Comparison of ENCODE assay signal across 10 cellular contexts in genomic region chr1:201552941-201553341, GRCh38. TPM values are rescaled to one million over a fixed set of nuclear protein-coding genes. Genes with fewer than 3 reads are reported as not detected.
DNase-seq lines count a peak whose midpoint lies in the region; ATAC-seq, FAIRE-seq and TF ChIP-seq lines count a peak whose summit lies in the region.
"Had no signal": no experiment of that assay in that cellular context is flagged by ENCODE, and none has a peak within 500 bp of the region (broad histone marks: within the 10 kb centered on the region; RNA-seq: fewer than 3 reads in every experiment).

No MANE protein-coding gene starts in this region.

- no peaks in the 10 kb centered on the region for H3K79me2 ChIP-seq in K562 (ENCODE audit: control insufficient read depth, insufficient read depth, low read length)

- H3K18ac ChIP-seq in mesenchymal stem cell (ENCODE audit: low read depth in 1 of 2, low read length in 2 of 2): peak overlapping the region; percentile 19 to 32

- peak overlapping the region; percentile 54 for H2BK15ac ChIP-seq in mesenchymal stem cell (ENCODE audit: low read depth, poor library complexity, severe bottlenecking)

- peak overlapping the region; percentile 71 for H4K8ac ChIP-seq in mesenchymal stem cell (ENCODE audit: low read length)

- H3K36me3 ChIP-seq in K562 (ENCODE audit: control insufficient read depth, insufficient read depth, low read length) (no peaks in the 10 kb centered on the region), mesenchymal stem cell (ENCODE audit: control insufficient read depth in 1 of 2, insufficient read depth in 2 of 2, low read depth in 1 of 2, low read length in 2 of 2) (peaks cover 0 to 6% of the 10 kb centered on the region in 2 experiments), thoracic aorta (no peaks in the 10 kb centered on the region)
- H3K36me3 ChIP-seq: neutrophil had no signal

- no peaks in the 10 kb centered on the region for H3K9me1 ChIP-seq in K562 (ENCODE audit: control insufficient read depth, insufficient read depth, low read length)

- H3K27me3 ChIP-seq in K562 (ENCODE audit: control insufficient read depth in 2 of 2, insufficient read depth in 2 of 2, low read length in 2 of 2): peaks cover 0 to 3% of the 10 kb centered on the region in 2 experiments; a peak in 1 of 5 replicates
- no peaks in the 10 kb centered on the region for H3K27me3 ChIP-seq in mesenchymal stem cell (ENCODE audit: control insufficient read depth in 1 of 2, insufficient read depth in 1 of 2, low read length in 2 of 2)
- no peaks in the 10 kb centered on the region for H3K27me3 ChIP-seq in thoracic aorta (replicated peaks; ENCODE audit: insufficient read depth)
- H3K27me3 ChIP-seq: neutrophil had no signal

- H3K4me1 ChIP-seq in K562 (replicated peaks in 1 of 2; ENCODE audit: control insufficient read depth in 2 of 2, insufficient read depth in 2 of 2, low read length in 2 of 2) (peaks cover 5 to 47% of the 10 kb centered on the region in 2 experiments; a peak in 4 of 5 replicates), mesenchymal stem cell (ENCODE audit: control insufficient read depth, insufficient read depth, low read depth, low read length) (peaks cover 25% of the 10 kb centered on the region), thoracic aorta (ENCODE audit: control insufficient read depth in 1 of 2, low read depth in 2 of 2) (peaks cover 27 to 37% of the 10 kb centered on the region in 2 donors)

- POLR2A ChIA-PET in K562 (lab: Yijun Ruan, JAX): interaction anchor here (1.1 to 1.3 kb wide), 2 partner anchors 9 to 154 kb away, joined by 3 read pairs; no protein-coding TSS in a partner anchor

- DNase-seq in M059J (ENCODE audit: low read depth) (peak; percentile 90), K562 (ENCODE audit: extremely low read depth in 1 of 4, low spot score in 3 of 4) (no peak), mesenchymal stem cell (peak; percentile 74), thoracic aorta (ENCODE audit: low spot score) (no peak), OCI-M2 (lab: John Stamatoyannopoulos, UW; ENCODE audit: unreplicated experiment) (no peak)
- no peak for DNase-seq in effector memory CD8-positive, alpha-beta T cell
- DNase-seq in stimulated activated CD4-positive, alpha-beta T cell treated with anti-CD3 and anti-CD28 coated beads, Interleukin-4, amount 100 ng/mL, for 1 hour: no peak
- DNase-seq: activated CD4-positive, alpha-beta T cell treated with anti-CD3 and anti-CD28 coated beads, Interleukin-2, amount 50 U/mL, for 4 hours had no signal

- H2AFZ ChIP-seq in K562 (ENCODE audit: low read depth, low read length) (peak overlapping the region; percentile 66; the same call in 1 of the 2 replicates), mesenchymal stem cell (ENCODE audit: low read depth, low read length) (no peak overlapping the region)

- in situ Hi-C loops in K562 (cut with MboI): no loop called here

- intact Hi-C loops in K562 (cut with micrococcal nuclease): no loop called here

- peak; percentile 15; the same call in 1 of the 3 replicates for ATAC-seq in K562
- ATAC-seq in thoracic aorta (ENCODE audit: insufficient number of reproducible peaks, low FRiP score, low read depth): no peak
- ATAC-seq in effector memory CD8-positive, alpha-beta T cell (replicated peaks): no peak
- ATAC-seq in GM18909 (IDR thresholded peaks at IDR 0.05; ENCODE audit: poor library complexity, unreplicated experiment): no peak

- no peak overlapping the region for H3K23ac ChIP-seq in mesenchymal stem cell (ENCODE audit: low read length in 2 of 2)

- peaks cover 0 to 23% of the 10 kb centered on the region in 2 donors for H3K27me3 Mint-ChIP-seq in effector memory CD8-positive, alpha-beta T cell

- CTCF ChIA-PET in K562 (lab: Yijun Ruan, JAX; ENCODE audit: low intra/inter-chr PET ratio): no interaction called here

- no peak overlapping the region for H3K4me3 ChIP-seq in K562
- H3K4me3 ChIP-seq in mesenchymal stem cell (ENCODE audit: insufficient read depth in 1 of 2, low read depth in 1 of 2, low read length in 2 of 2): no peak overlapping the region
- no peak overlapping the region for H3K4me3 ChIP-seq in thoracic aorta

- H2BK5ac ChIP-seq in mesenchymal stem cell (ENCODE audit: low read depth, low read length, poor library complexity, severe bottlenecking): peak overlapping the region; percentile 32

- no peaks in the 10 kb centered on the region for H3K9me3 ChIP-seq in K562 (replicated peaks; ENCODE audit: control insufficient read depth, insufficient read depth, low read depth, low read length)
- no peaks in the 10 kb centered on the region for H3K9me3 ChIP-seq in mesenchymal stem cell (ENCODE audit: control insufficient read depth, low read length)
- H3K9me3 ChIP-seq in thoracic aorta: no peaks in the 10 kb centered on the region
- H3K9me3 ChIP-seq: neutrophil had no signal

- peaks cover 2% of the 10 kb centered on the region for H3K36me3 Mint-ChIP-seq in effector memory CD8-positive, alpha-beta T cell (ENCODE audit: insufficient read depth)

- FAIRE-seq in K562 (lab: Jason Lieb, UNC): no peak

- no peak for TF ChIP-seq CTCF in K562 (IDR thresholded peaks at IDR 0.05 in 2 of 3, conservative IDR thresholded peaks at IDR 0.05 in 1 of 3; ENCODE audit: insufficient read depth in 2 of 3, low read depth in 1 of 3, low read length in 3 of 3)
- no peak for TF ChIP-seq CTCF in thoracic aorta (IDR thresholded peaks at IDR 0.05)

- no peaks in the 10 kb centered on the region for H3K4me1 Mint-ChIP-seq in effector memory CD8-positive, alpha-beta T cell (ENCODE audit: low read depth in 2 of 2)

- no peak for TF ChIP-seq POLR2A in K562 (conservative IDR thresholded peaks at IDR 0.05)

- peak overlapping the region; percentile 29 to 71 for H2BK12ac ChIP-seq in mesenchymal stem cell (ENCODE audit: low read length in 2 of 2)

- peak overlapping the region; percentile 96 for H2AK5ac ChIP-seq in mesenchymal stem cell (ENCODE audit: low read length, severe bottlenecking)

- H3K4ac ChIP-seq in mesenchymal stem cell (ENCODE audit: low read depth in 1 of 2, low read length in 2 of 2): peak overlapping the region in 1 of 2 experiments; percentile 35

- no peaks in the 10 kb centered on the region for H3K9me3 Mint-ChIP-seq in effector memory CD8-positive, alpha-beta T cell

- peak overlapping the region; percentile 77 for H4K91ac ChIP-seq in mesenchymal stem cell (ENCODE audit: low read length)

- H3K4me2 ChIP-seq in K562 (ENCODE audit: insufficient read depth, low read length) (no peak overlapping the region), mesenchymal stem cell (ENCODE audit: low read length, poor library complexity, severe bottlenecking) (no peak overlapping the region)

- H3K9ac ChIP-seq in K562 (ENCODE audit: insufficient read depth in 1 of 2, low read depth in 2 of 2, low read length in 2 of 2) (no peak overlapping the region), mesenchymal stem cell (ENCODE audit: low read length) (peak overlapping the region; percentile 64)

- BruUV-seq in K562 (replicated peaks; lab: Mats Ljungman, UMichigan): no TSS peak

- 38% methylated on average over 5 of the region's 5 CpGs for WGBS in K562 (ENCODE audit: insufficient coverage, low coverage, missing lambda C conversion rate)
- 75% methylated on average over 5 of the region's 5 CpGs for WGBS in mesenchymal stem cell

- no peak for TF ChIP-seq EP300 in K562 (IDR thresholded peaks at IDR 0.05; ENCODE audit: low read length)

- peak overlapping the region; percentile 54 for H2BK120ac ChIP-seq in mesenchymal stem cell (ENCODE audit: low read depth, low read length)

- H3K14ac ChIP-seq in mesenchymal stem cell (ENCODE audit: low read length in 2 of 2): no peak overlapping the region

- TF ChIP-seq RAD21 in K562 (CRISPR knock-in tag; conservative IDR thresholded peaks at IDR 0.05 in 1 of 2, IDR thresholded peaks at IDR 0.05 in 1 of 2): no peak

- H3K79me1 ChIP-seq in mesenchymal stem cell (replicated peaks; ENCODE audit: low read length, poor library complexity, severe bottlenecking): peaks cover 14% of the 10 kb centered on the region

- H3K4me3 Mint-ChIP-seq in effector memory CD8-positive, alpha-beta T cell: no peak overlapping the region

- H3K27ac ChIP-seq in K562 (ENCODE audit: extremely low read depth, low read depth, low read length) (peak overlapping the region; percentile 4; the same call in 2 of the 3 replicates), mesenchymal stem cell (ENCODE audit: low read length, poor library complexity, severe bottlenecking) (peak overlapping the region; percentile 92), thoracic aorta (peak overlapping the region; percentile 31 to 49)
- H3K27ac ChIP-seq: neutrophil had no signal

- no peak overlapping the region for H3K27ac Mint-ChIP-seq in effector memory CD8-positive, alpha-beta T cell

- no peaks in the 10 kb centered on the region for H4K20me1 ChIP-seq in K562 (replicated peaks; ENCODE audit: control insufficient read depth, insufficient read depth, low read length)

RNA-seq across cellular contexts. Expression of gene NAV1, which starts 14.0 kb away (rescaled TPM):
- total RNA-seq in M059J (2014; rRNA removed; shearing (Covaris generic)): 16.3 and 43.1 TPM in 2 replicates
- total RNA-seq in K562 (2011; cell fraction: chromatin; rRNA removed; ENCODE audit: low replicate concordance): 12.5 and 15.1 TPM in 2 replicates
- 5.0 and 6.2 TPM in 2 replicates for total RNA-seq in K562 (2011; cell fraction: nucleolus; rRNA removed)
- total RNA-seq in K562 (2011; cell fraction: nucleoplasm; rRNA removed): 10.3 and 12.7 TPM in 2 replicates
- 4.5 and 4.9 TPM in 2 replicates for total RNA-seq in K562 (2014; rRNA removed)
- total RNA-seq in K562 (2014; rRNA removed; fragmentation: Illumina TruSeq; extraction: Trizol): 3.2 and 3.7 TPM in 2 replicates
- 2.9 and 3.3 TPM in 2 replicates for total RNA-seq in K562 (2015; rRNA removed; fragmentation: Illumina TruSeq; extraction: Trizol)
- total RNA-seq in K562 (2021): 15.4 and 16.8 TPM in 2 replicates
- 0.91 TPM in 2 replicates for polyA plus RNA-seq in K562 (2011; rRNA removed)
- 0.63 and 0.92 TPM in 2 replicates for polyA plus RNA-seq in K562 (2011; cell fraction: cytosol; rRNA removed)
- polyA plus RNA-seq in K562 (2011; cell fraction: nucleus; rRNA removed): 2.0 and 4.7 TPM in 2 replicates
- polyA plus RNA-seq in K562 (2012): 16.3 and 25.4 TPM in 2 replicates
- polyA plus RNA-seq in K562 (2014; fragmentation: Illumina TruSeq; extraction: Trizol): 10.7 and 13.2 TPM in 2 replicates
- 1 to 10 TPM; 1.8 to 2.1 TPM for polyA plus RNA-seq in K562 (2014; fragmentation: Nextera tagmentation; extraction: Ambion mirVana)
- polyA plus RNA-seq in K562 (2014; rRNA removed): 4.2 and 5.6 TPM in 2 replicates
- polyA minus RNA-seq in K562 (2011; rRNA and poly(A)+ RNA removed): 1.5 and 1.9 TPM in 2 replicates
- polyA minus RNA-seq in K562 (2011; cell fraction: cytosol; rRNA and poly(A)+ RNA removed): 3.9 and 4.1 TPM in 2 replicates
- polyA minus RNA-seq in K562 (2011; cell fraction: nucleus; rRNA and poly(A)+ RNA removed): 2.9 and 3.0 TPM in 2 replicates
- polyA plus RNA-seq in mesenchymal stem cell (2013, experiment 1 of 2): 51.4 TPM
- polyA plus RNA-seq in mesenchymal stem cell (2013, experiment 2 of 2): 45.4 TPM
- total RNA-seq in thoracic aorta: 100 to 1,000 TPM; 126 to 255 TPM

RNA-seq across cellular contexts. Expression of gene CSRP1, which starts 46.0 kb away (rescaled TPM):
- total RNA-seq in M059J (2014; rRNA removed; shearing (Covaris generic)): 565 and 854 TPM in 2 replicates
- 6.5 and 10.3 TPM in 2 replicates for total RNA-seq in K562 (2011; cell fraction: chromatin; rRNA removed; ENCODE audit: low replicate concordance)
- 7.0 and 7.5 TPM in 2 replicates for total RNA-seq in K562 (2011; cell fraction: nucleolus; rRNA removed)
- 7.3 and 8.9 TPM in 2 replicates for total RNA-seq in K562 (2011; cell fraction: nucleoplasm; rRNA removed)
- 23.7 and 30.8 TPM in 2 replicates for total RNA-seq in K562 (2014; rRNA removed)
- 19.6 and 22.6 TPM in 2 replicates for total RNA-seq in K562 (2014; rRNA removed; fragmentation: Illumina TruSeq; extraction: Trizol)
- 28.3 and 30.3 TPM in 2 replicates for total RNA-seq in K562 (2015; rRNA removed; fragmentation: Illumina TruSeq; extraction: Trizol)
- total RNA-seq in K562 (2021): 25.7 and 28.2 TPM in 2 replicates
- polyA plus RNA-seq in K562 (2011; rRNA removed): 21.3 and 23.7 TPM in 2 replicates
- polyA plus RNA-seq in K562 (2011; cell fraction: cytosol; rRNA removed): 29.2 and 43.4 TPM in 2 replicates
- 14.3 and 20.0 TPM in 2 replicates for polyA plus RNA-seq in K562 (2011; cell fraction: nucleus; rRNA removed)
- polyA plus RNA-seq in K562 (2012): 39.0 and 47.5 TPM in 2 replicates
- polyA plus RNA-seq in K562 (2014; fragmentation: Illumina TruSeq; extraction: Trizol): 34.6 and 39.4 TPM in 2 replicates
- 10 to 100 TPM in 1 of 2 experiments, 1 to 10 TPM in 1; 6.8 to 11.0 TPM for polyA plus RNA-seq in K562 (2014; fragmentation: Nextera tagmentation; extraction: Ambion mirVana)
- polyA plus RNA-seq in K562 (2014; rRNA removed): 24.9 and 32.1 TPM in 2 replicates
- 14.3 and 19.7 TPM in 2 replicates for polyA minus RNA-seq in K562 (2011; rRNA and poly(A)+ RNA removed)
- polyA minus RNA-seq in K562 (2011; cell fraction: cytosol; rRNA and poly(A)+ RNA removed): 12.0 and 16.7 TPM in 2 replicates
- polyA minus RNA-seq in K562 (2011; cell fraction: nucleus; rRNA and poly(A)+ RNA removed): 7.7 and 8.8 TPM in 2 replicates
- 86.6 TPM for polyA plus RNA-seq in mesenchymal stem cell (2013, experiment 1 of 2)
- polyA plus RNA-seq in mesenchymal stem cell (2013, experiment 2 of 2): 85.7 TPM
- total RNA-seq in thoracic aorta: 1,000 to 10,000 TPM; 2,051 to 3,060 TPM

Comparison
In these comparisons a context has a peak if more than half of its experiments do, and no peak if none do; other contexts are left out.
1. DNase-seq: peak in M059J (single experiment) and mesenchymal stem cell (single experiment); none in K562 (0 of 4), thoracic aorta (single experiment), effector memory CD8-positive, alpha-beta T cell (0 of 3), stimulated activated CD4-positive, alpha-beta T cell treated with anti-CD3 and anti-CD28 coated beads, Interleukin-4, amount 100 ng/mL, for 1 hour (single experiment) and OCI-M2 (single experiment).
2. H3K27ac ChIP-seq: peak in every context shown above with its lines; median percentile 92 in mesenchymal stem cell; 40 in thoracic aorta; 4 in K562.
3. RNA of gene CSRP1, which starts 46.0 kb away (total RNA-seq): 2,051 to 3,060 TPM in thoracic aorta and 565 to 854 TPM in M059J; 6.5 to 30.8 TPM in K562; every median in the first group is over 10 times any median in the second.